Comparison of ENCODE assay signal across 8 cellular contexts in the genomic region with DNA sequence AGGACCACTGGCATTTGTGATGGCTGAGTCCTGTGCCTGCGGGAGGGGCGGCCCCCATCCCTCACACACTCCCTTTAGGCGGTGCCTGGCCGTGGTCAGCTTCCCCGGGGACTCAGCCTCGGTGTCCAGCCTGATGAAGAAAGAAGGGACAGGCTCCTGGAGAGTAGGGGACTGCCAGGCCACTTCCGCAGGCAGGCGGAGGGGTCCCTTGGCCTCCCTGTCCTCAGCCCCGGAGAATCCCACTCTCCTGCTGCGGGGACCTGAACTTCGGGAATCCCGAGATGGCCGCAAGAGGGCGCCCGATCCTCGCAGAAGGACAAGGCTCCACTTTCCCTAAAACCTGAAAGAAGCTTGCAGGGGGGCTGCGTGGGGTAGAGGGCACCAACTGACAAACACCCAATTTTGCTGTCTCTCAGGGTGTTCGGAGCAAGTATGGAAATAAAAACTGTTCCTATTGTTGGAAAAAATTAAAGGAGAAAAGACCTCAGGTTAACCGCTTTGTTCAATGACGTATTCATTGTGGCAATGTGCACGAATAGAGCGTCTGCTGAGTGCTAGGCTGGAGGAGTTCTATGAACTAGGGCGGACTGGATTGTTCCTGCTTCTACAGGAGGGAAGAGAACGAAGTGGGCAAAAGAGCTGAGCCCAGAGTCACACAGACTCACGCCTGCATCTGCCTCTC.
DNase-seq lines count a peak whose midpoint lies in the region; ATAC-seq and TF ChIP-seq lines count a peak whose summit lies in the region.

No MANE protein-coding gene starts in this region.

- peak overlapping the region; percentile 13 for H3K9ac ChIP-seq in SK-N-MC (ENCODE audit: insufficient read length)
- H3K9ac ChIP-seq in iPS-15b (ENCODE audit: low read depth, low read length): no peak overlapping the region

- H3K27me3 ChIP-seq in ascending aorta (no peaks in the 10 kb centered on the region), iPS-15b (ENCODE audit: control insufficient read depth, insufficient read depth, low read length) (peaks cover 2% of the 10 kb centered on the region)

- H3K27ac ChIP-seq in SK-N-MC: peak overlapping the region; percentile 70
- no peak overlapping the region for H3K27ac ChIP-seq in ascending aorta

- DNase-seq in CD1c-positive myeloid dendritic cell (ENCODE audit: extremely low spot score): peak; percentile 34
- DNase-seq in HCEC 1CT: peak; percentile 7
- DNase-seq in SK-N-MC (ENCODE audit: low read depth, low spot score): no peak
- peak in 1 of 2 donors; percentile 48 for DNase-seq in ascending aorta (ENCODE audit: low spot score in 2 of 2)
- peak; percentile 58 for DNase-seq in stimulated activated CD4-positive, alpha-beta T cell treated with anti-CD3 and anti-CD28 coated beads, Interleukin-12 subunit alpha, Interleukin-12 subunit beta, amount 100 ng/mL, for 4 hours

- ATAC-seq in HG02970 (IDR thresholded peaks at IDR 0.05; ENCODE audit: low FRiP score, unreplicated experiment): no peak
- no peak for ATAC-seq in HG03135 (IDR thresholded peaks at IDR 0.05; ENCODE audit: unreplicated experiment)

- TF ChIP-seq CTCF in ascending aorta (IDR thresholded peaks at IDR 0.05): peak; percentile 30 to 69 (median 47)

- H3K9me3 ChIP-seq in SK-N-MC (ENCODE audit: low read depth, low read length): no peaks in the 10 kb centered on the region
- no peaks in the 10 kb centered on the region for H3K9me3 ChIP-seq in ascending aorta
- no peaks in the 10 kb centered on the region for H3K9me3 ChIP-seq in iPS-15b (ENCODE audit: control insufficient read depth, insufficient read depth, low read length)

- H3K4me1 ChIP-seq in ascending aorta (no peaks in the 10 kb centered on the region), iPS-15b (ENCODE audit: control insufficient read depth, insufficient read depth, low read length) (no peaks in the 10 kb centered on the region)

- H3K4me3 ChIP-seq in SK-N-MC (no peak overlapping the region), ascending aorta (no peak overlapping the region), iPS-15b (ENCODE audit: low read depth, low read length) (peak overlapping the region; percentile 39)

- intact Hi-C loops in ascending aorta (cut with DNase I): no loop called here

- H3K36me3 ChIP-seq in SK-N-MC (ENCODE audit: insufficient read depth, low read length): no peaks in the 10 kb centered on the region
- H3K36me3 ChIP-seq in ascending aorta: no peaks in the 10 kb centered on the region
- H3K36me3 ChIP-seq in iPS-15b (ENCODE audit: control insufficient read depth, insufficient read depth, low read length): no peaks in the 10 kb centered on the region
